In the genomic region with DNA sequence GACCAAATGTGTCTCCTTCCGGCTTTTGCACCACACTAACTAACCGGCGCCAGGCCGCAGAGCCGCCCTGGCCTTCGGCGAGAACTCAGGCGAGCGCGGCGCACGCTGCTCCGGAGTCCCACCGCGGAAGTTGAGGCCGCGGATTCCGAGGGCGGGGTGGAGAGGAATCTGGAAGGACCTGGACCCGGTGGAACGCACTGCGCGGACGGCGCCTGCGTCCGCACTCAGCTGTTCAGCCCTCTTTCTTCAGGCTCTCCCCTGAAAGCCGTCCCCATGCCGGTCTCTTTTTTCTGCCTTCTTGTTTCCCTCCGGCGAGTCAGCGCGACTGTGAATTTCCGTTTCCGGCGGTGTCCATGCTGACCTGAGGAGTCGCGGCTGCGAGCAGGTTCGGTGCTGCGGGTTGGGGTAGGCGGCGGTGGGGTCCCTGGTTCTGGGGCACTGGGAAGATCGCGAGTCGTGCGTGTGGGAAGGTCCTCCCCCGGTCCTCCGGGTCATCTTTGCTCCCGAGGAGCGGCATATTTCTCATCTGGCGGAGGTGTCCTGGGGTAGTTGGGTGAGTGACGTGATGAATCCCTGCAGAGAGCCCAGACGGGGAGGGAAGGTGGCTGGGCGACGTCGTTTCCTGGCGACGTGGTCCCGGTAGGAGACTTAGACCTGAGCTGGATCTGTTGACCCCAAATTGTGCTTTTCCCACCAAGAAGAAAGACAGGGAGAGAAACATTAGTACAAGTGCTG, we compare ENCODE assay signal across 1 cellular context.
TF ChIP-seq lines count a peak whose summit lies in the region.

A gene with protein sequence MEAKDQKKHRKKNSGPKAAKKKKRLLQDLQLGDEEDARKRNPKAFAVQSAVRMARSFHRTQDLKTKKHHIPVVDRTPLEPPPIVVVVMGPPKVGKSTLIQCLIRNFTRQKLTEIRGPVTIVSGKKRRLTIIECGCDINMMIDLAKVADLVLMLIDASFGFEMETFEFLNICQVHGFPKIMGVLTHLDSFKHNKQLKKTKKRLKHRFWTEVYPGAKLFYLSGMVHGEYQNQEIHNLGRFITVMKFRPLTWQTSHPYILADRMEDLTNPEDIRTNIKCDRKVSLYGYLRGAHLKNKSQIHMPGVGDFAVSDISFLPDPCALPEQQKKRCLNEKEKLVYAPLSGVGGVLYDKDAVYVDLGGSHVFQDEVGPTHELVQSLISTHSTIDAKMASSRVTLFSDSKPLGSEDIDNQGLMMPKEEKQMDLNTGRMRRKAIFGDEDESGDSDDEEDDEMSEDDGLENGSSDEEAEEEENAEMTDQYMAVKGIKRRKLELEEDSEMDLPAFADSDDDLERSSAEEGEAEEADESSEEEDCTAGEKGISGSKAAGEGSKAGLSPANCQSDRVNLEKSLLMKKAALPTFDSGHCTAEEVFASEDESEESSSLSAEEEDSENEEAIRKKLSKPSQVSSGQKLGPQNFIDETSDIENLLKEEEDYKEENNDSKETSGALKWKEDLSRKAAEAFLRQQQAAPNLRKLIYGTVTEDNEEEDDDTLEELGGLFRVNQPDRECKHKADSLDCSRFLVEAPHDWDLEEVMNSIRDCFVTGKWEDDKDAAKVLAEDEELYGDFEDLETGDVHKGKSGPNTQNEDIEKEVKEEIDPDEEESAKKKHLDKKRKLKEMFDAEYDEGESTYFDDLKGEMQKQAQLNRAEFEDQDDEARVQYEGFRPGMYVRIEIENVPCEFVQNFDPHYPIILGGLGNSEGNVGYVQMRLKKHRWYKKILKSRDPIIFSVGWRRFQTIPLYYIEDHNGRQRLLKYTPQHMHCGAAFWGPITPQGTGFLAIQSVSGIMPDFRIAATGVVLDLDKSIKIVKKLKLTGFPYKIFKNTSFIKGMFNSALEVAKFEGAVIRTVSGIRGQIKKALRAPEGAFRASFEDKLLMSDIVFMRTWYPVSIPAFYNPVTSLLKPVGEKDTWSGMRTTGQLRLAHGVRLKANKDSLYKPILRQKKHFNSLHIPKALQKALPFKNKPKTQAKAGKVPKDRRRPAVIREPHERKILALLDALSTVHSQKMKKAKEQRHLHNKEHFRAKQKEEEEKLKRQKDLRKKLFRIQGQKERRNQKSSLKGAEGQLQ (plus strand): TSS at position 350 of the 735 bp plus-strand sequence. CDS start 1,600 bp downstream, outside the sequence.

TF ChIP-seq in K562, 482 proteins besides CTCF, POLR2A, EP300 and RAD21 (continued from another document and continues in another):
- TF ChIP-seq, protein P1, sequence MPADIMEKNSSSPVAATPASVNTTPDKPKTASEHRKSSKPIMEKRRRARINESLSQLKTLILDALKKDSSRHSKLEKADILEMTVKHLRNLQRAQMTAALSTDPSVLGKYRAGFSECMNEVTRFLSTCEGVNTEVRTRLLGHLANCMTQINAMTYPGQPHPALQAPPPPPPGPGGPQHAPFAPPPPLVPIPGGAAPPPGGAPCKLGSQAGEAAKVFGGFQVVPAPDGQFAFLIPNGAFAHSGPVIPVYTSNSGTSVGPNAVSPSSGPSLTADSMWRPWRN (IDR thresholded peaks at IDR 0.05; ENCODE audit: low read depth) = no peak
- TF ChIP-seq DMBX1 (CRISPR knock-in tag; IDR thresholded peaks at IDR 0.05; ENCODE audit: borderline replicate concordance) (no peak), MEF2D (tag; conservative IDR thresholded peaks at IDR 0.05; ENCODE audit: low read depth) (peak; percentile 76), RBBP5 (IDR thresholded peaks at IDR 0.05; ENCODE audit: borderline replicate concordance, insufficient read depth, low read length, poor library complexity, severe bottlenecking) (peak; percentile 96), TBL1XR1 (IDR thresholded peaks at IDR 0.05; ENCODE audit: low read length in 2 of 2) (0 out of 4 replicates have a peak, but pooled peaks of 1 of the 2 experiments have one; percentile 64), NUFIP1 (IDR thresholded peaks at IDR 0.05; ENCODE audit: partially characterized antibody) (no peak), ZBTB1 (CRISPR knock-in tag; IDR thresholded peaks at IDR 0.05; ENCODE audit: borderline replicate concordance, low read depth) (peak; percentile 87), HIVEP1 (CRISPR knock-in tag; IDR thresholded peaks at IDR 0.05) (no peak), KDM1A (IDR thresholded peaks at IDR 0.05) (no peak), ZNF589 (CRISPR knock-in tag; IDR thresholded peaks at IDR 0.05; ENCODE audit: low read depth) (0 out of 2 replicates have a peak, but pooled peaks have one; percentile 66), FOXK1 (CRISPR knock-in tag; IDR thresholded peaks at IDR 0.05; ENCODE audit: borderline replicate concordance) (peak; percentile 92), ZNF445 (CRISPR knock-in tag; IDR thresholded peaks at IDR 0.05; ENCODE audit: low read depth) (no peak), DIDO1 (tag; IDR thresholded peaks at IDR 0.05; ENCODE audit: low read depth) (peak; percentile 99), CSDE1 (IDR thresholded peaks at IDR 0.05) (no peak), WHSC1 (IDR thresholded peaks at IDR 0.05; ENCODE audit: low read length) (no peak), ZNF384 (IDR thresholded peaks at IDR 0.05; ENCODE audit: low read depth, low read length) (peak; percentile 46), FOXA3 (CRISPR knock-in tag; conservative IDR thresholded peaks at IDR 0.05 in 1 of 2, IDR thresholded peaks at IDR 0.05 in 1 of 2) (peak in 1 of 2 experiments; percentile 83; a peak in 2 of 4 replicates), MIER1 (IDR thresholded peaks at IDR 0.05; ENCODE audit: low read depth) (no peak), SNIP1 (IDR thresholded peaks at IDR 0.05; ENCODE audit: low read depth) (peak; percentile 62; the same call in 1 of the 2 replicates), EGR1 (conservative IDR thresholded peaks at IDR 0.05) (0 out of 2 replicates have a peak, but pooled peaks have one; percentile 28), ZNF644 (tag; IDR thresholded peaks at IDR 0.05; ENCODE audit: low read depth) (peak; percentile 87), ZNF124 (CRISPR knock-in tag; IDR thresholded peaks at IDR 0.05) (no peak), KLF1 (tag; IDR thresholded peaks at IDR 0.05) (peak; percentile 92), ARID3B (CRISPR knock-in tag; IDR thresholded peaks at IDR 0.05; ENCODE audit: borderline replicate concordance) (peak; percentile 6; the same call in 1 of the 2 replicates), SMARCA5 (IDR thresholded peaks at IDR 0.05) (no peak), MTA2 (IDR thresholded peaks at IDR 0.05; ENCODE audit: low read depth) (no peak; the same call in 1 of the 2 replicates), PREB (CRISPR knock-in tag; IDR thresholded peaks at IDR 0.05) (peak; percentile 99)
- TF ChIP-seq, protein P2, sequence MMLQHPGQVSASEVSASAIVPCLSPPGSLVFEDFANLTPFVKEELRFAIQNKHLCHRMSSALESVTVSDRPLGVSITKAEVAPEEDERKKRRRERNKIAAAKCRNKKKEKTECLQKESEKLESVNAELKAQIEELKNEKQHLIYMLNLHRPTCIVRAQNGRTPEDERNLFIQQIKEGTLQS (IDR thresholded peaks at IDR 0.05) = peak; percentile 50
- TF ChIP-seq, protein P2 (CRISPR knock-in tag; conservative IDR thresholded peaks at IDR 0.05) = peak; percentile 73; the same call in 1 of the 2 replicates
- TF ChIP-seq, protein P3, sequence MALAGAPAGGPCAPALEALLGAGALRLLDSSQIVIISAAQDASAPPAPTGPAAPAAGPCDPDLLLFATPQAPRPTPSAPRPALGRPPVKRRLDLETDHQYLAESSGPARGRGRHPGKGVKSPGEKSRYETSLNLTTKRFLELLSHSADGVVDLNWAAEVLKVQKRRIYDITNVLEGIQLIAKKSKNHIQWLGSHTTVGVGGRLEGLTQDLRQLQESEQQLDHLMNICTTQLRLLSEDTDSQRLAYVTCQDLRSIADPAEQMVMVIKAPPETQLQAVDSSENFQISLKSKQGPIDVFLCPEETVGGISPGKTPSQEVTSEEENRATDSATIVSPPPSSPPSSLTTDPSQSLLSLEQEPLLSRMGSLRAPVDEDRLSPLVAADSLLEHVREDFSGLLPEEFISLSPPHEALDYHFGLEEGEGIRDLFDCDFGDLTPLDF (CRISPR knock-in tag; IDR thresholded peaks at IDR 0.05) = peak; percentile 42; the same call in 1 of the 2 replicates
- TF ChIP-seq, protein P4, sequence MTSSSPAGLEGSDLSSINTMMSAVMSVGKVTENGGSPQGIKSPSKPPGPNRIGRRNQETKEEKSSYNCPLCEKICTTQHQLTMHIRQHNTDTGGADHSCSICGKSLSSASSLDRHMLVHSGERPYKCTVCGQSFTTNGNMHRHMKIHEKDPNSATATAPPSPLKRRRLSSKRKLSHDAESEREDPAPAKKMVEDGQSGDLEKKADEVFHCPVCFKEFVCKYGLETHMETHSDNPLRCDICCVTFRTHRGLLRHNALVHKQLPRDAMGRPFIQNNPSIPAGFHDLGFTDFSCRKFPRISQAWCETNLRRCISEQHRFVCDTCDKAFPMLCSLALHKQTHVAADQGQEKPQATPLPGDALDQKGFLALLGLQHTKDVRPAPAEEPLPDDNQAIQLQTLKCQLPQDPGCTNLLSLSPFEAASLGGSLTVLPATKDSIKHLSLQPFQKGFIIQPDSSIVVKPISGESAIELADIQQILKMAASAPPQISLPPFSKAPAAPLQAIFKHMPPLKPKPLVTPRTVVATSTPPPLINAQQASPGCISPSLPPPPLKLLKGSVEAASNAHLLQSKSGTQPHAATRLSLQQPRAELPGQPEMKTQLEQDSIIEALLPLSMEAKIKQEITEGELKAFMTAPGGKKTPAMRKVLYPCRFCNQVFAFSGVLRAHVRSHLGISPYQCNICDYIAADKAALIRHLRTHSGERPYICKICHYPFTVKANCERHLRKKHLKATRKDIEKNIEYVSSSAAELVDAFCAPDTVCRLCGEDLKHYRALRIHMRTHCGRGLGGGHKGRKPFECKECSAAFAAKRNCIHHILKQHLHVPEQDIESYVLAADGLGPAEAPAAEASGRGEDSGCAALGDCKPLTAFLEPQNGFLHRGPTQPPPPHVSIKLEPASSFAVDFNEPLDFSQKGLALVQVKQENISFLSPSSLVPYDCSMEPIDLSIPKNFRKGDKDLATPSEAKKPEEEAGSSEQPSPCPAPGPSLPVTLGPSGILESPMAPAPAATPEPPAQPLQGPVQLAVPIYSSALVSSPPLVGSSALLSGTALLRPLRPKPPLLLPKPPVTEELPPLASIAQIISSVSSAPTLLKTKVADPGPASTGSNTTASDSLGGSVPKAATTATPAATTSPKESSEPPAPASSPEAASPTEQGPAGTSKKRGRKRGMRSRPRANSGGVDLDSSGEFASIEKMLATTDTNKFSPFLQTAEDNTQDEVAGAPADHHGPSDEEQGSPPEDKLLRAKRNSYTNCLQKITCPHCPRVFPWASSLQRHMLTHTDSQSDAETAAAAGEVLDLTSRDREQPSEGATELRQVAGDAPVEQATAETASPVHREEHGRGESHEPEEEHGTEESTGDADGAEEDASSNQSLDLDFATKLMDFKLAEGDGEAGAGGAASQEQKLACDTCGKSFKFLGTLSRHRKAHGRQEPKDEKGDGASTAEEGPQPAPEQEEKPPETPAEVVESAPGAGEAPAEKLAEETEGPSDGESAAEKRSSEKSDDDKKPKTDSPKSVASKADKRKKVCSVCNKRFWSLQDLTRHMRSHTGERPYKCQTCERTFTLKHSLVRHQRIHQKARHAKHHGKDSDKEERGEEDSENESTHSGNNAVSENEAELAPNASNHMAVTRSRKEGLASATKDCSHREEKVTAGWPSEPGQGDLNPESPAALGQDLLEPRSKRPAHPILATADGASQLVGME (CRISPR knock-in tag; IDR thresholded peaks at IDR 0.05) = 0 out of 2 replicates have a peak, but pooled peaks have one; percentile 13
- TF ChIP-seq, protein P5, sequence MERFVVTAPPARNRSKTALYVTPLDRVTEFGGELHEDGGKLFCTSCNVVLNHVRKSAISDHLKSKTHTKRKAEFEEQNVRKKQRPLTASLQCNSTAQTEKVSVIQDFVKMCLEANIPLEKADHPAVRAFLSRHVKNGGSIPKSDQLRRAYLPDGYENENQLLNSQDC (CRISPR knock-in tag; IDR thresholded peaks at IDR 0.05) = peak; percentile 89; the same call in 1 of the 2 replicates
- TF ChIP-seq, protein P6, sequence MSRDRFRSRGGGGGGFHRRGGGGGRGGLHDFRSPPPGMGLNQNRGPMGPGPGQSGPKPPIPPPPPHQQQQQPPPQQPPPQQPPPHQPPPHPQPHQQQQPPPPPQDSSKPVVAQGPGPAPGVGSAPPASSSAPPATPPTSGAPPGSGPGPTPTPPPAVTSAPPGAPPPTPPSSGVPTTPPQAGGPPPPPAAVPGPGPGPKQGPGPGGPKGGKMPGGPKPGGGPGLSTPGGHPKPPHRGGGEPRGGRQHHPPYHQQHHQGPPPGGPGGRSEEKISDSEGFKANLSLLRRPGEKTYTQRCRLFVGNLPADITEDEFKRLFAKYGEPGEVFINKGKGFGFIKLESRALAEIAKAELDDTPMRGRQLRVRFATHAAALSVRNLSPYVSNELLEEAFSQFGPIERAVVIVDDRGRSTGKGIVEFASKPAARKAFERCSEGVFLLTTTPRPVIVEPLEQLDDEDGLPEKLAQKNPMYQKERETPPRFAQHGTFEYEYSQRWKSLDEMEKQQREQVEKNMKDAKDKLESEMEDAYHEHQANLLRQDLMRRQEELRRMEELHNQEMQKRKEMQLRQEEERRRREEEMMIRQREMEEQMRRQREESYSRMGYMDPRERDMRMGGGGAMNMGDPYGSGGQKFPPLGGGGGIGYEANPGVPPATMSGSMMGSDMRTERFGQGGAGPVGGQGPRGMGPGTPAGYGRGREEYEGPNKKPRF (IDR thresholded peaks at IDR 0.05; ENCODE audit: low read depth, low read length) = no peak
- TF ChIP-seq, protein P7, sequence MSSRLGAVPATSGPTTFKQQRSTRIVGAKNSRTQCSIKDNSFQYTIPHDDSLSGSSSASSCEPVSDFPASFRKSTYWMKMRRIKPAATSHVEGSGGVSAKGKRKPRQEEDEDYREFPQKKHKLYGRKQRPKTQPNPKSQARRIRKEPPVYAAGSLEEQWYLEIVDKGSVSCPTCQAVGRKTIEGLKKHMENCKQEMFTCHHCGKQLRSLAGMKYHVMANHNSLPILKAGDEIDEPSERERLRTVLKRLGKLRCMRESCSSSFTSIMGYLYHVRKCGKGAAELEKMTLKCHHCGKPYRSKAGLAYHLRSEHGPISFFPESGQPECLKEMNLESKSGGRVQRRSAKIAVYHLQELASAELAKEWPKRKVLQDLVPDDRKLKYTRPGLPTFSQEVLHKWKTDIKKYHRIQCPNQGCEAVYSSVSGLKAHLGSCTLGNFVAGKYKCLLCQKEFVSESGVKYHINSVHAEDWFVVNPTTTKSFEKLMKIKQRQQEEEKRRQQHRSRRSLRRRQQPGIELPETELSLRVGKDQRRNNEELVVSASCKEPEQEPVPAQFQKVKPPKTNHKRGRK (tag; IDR thresholded peaks at IDR 0.05) = no peak
